8 cellular contexts compared by ENCODE assay signal in genomic region chr16:82229800-82230619, GRCh38. TPM values are rescaled to one million over a fixed set of nuclear protein-coding genes. Genes with fewer than 3 reads are reported as not detected.
DNase-seq lines count a peak whose midpoint lies in the region; ATAC-seq, FAIRE-seq and TF ChIP-seq lines count a peak whose summit lies in the region.

No MANE protein-coding gene starts in this region.

- H3K27ac ChIP-seq in pancreas (no peak overlapping the region), upper lobe of left lung (no peak overlapping the region)

- H3K36me3 ChIP-seq in pancreas, result no peaks in the 10 kb centered on the region
- no peaks in the 10 kb centered on the region for H3K36me3 ChIP-seq in upper lobe of left lung

- no peak overlapping the region for H3K4me3 ChIP-seq in pancreas
- H3K4me3 ChIP-seq in upper lobe of left lung, result no peak overlapping the region

- peak; percentile 76 to 85 (median 84) for TF ChIP-seq CTCF in pancreas (IDR thresholded peaks at IDR 0.05)
- TF ChIP-seq CTCF in upper lobe of left lung (IDR thresholded peaks at IDR 0.05), result peak; percentile 62 to 92 (median 84)

- no peaks in the 10 kb centered on the region for H3K9me3 ChIP-seq in pancreas
- H3K9me3 ChIP-seq in upper lobe of left lung, result no peaks in the 10 kb centered on the region

- H3K27me3 ChIP-seq in pancreas (no peaks in the 10 kb centered on the region), upper lobe of left lung (no peaks in the 10 kb centered on the region)

- no peak for TF ChIP-seq POLR2A in upper lobe of left lung (IDR thresholded peaks at IDR 0.05)

- TF ChIP-seq EP300 in upper lobe of left lung (IDR thresholded peaks at IDR 0.05), result no peak

- intact Hi-C loops in pancreas (cut with DNase I), result loop anchor here in 2 of 3 donors (5.0 to 10.0 kb wide), 2 partner anchors 288 to 295 kb away; no protein-coding TSS in a partner anchor

- FAIRE-seq in pancreas (lab: Jason Lieb, UNC), result no peak

- 38 to 43% methylated on average over 6 of the region's 6 CpGs for WGBS in pancreas, 2 donors
- 40 to 48% methylated on average over 6 of the region's 6 CpGs for WGBS in upper lobe of left lung, 2 donors

- peak; percentile 56 for DNase-seq in DMS153 (lab: John Stamatoyannopoulos, UW)
- peak; percentile 73 for DNase-seq in LHCN-M2 (ENCODE audit: low read depth)
- peak; percentile 43 for DNase-seq in SHP77 treated with DMSO at 0.1 percent for 48 hours (lab: John Stamatoyannopoulos, UW)
- DNase-seq in activated naive CD4-positive, alpha-beta T cell (lab: John Stamatoyannopoulos, UW), result peak; percentile 4 to 51 (median 31)
- peak; percentile 60 for DNase-seq in globus pallidus (ENCODE audit: low spot score)
- peak; percentile 56 to 85 (median 75) for DNase-seq in pancreas
- peak in 1 of 2 donors; percentile 71 for DNase-seq in upper lobe of left lung

- H3K4me1 ChIP-seq in pancreas, result no peaks in the 10 kb centered on the region
- no peaks in the 10 kb centered on the region for H3K4me1 ChIP-seq in upper lobe of left lung

- ATAC-seq in pancreas (peak; percentile 80 to 91 (median 90)), upper lobe of left lung (ENCODE audit: low FRiP score in 2 of 2) (peak in 1 of 2 donors; percentile 69), GM18867 (IDR thresholded peaks at IDR 0.05; ENCODE audit: unreplicated experiment) (no peak)

RNA-seq across cellular contexts. Expression of gene MPHOSPH6, which starts 60.0 kb away (rescaled TPM):
- total RNA-seq in LHCN-M2 (2014; rRNA removed) (65.7 and 78.1 TPM in 2 replicates), pancreas (1 to 10 TPM; 1.9 to 8.6 (median 5.7) TPM), upper lobe of left lung (10 to 100 TPM; 17.4 to 55.5 (median 22.6) TPM)
- polyA plus RNA-seq in LHCN-M2 (2012), result 23.2 TPM
- 10 to 100 TPM in 1 of 2 donors, 1 to 10 TPM in 1; 8.1 to 15.3 TPM for polyA plus RNA-seq in pancreas
